Comparison of ENCODE assay signal across 23 cellular contexts in genomic region chr1:156957634-156958033, GRCh38. TPM values are rescaled to one million over a fixed set of nuclear protein-coding genes. Genes with fewer than 3 reads are reported as not detected.
"Had no signal": no experiment of that assay in that cellular context is flagged by ENCODE, and none has a peak within 500 bp of the region (broad histone marks: within the 10 kb centered on the region; RNA-seq: fewer than 3 reads in every experiment).

No MANE protein-coding gene starts in this region.

- H3K27me3 ChIP-seq: right lobe of liver, suprapubic skin, thyroid gland, uterus had no signal

- H3K9me3 Mint-ChIP-seq: effector memory CD8-positive, alpha-beta T cell; nephron progenitor cell; stimulated activated effector memory CD8-positive, alpha-beta T cell treated with anti-CD3 and anti-CD28 coated beads, Interleukin-12 subunit alpha, Interleukin-12 subunit beta, amount 100 ng/mL, for 72 hours; type B pancreatic cell had no signal

- H3K27ac Mint-ChIP-seq: effector memory CD8-positive, alpha-beta T cell; nephron progenitor cell; type B pancreatic cell had no signal

- H3K79me2 ChIP-seq: parathyroid adenoma had no signal

- H3K4me3 Mint-ChIP-seq: effector memory CD8-positive, alpha-beta T cell; nephron progenitor cell; stimulated activated effector memory CD8-positive, alpha-beta T cell treated with anti-CD3 and anti-CD28 coated beads, Interleukin-12 subunit alpha, Interleukin-12 subunit beta, amount 100 ng/mL, for 72 hours; type B pancreatic cell had no signal

- H3K36me3 Mint-ChIP-seq: stimulated activated effector memory CD8-positive, alpha-beta T cell treated with anti-CD3 and anti-CD28 coated beads, Interleukin-12 subunit alpha, Interleukin-12 subunit beta, amount 100 ng/mL, for 72 hours had no signal

- ATAC-seq: effector memory CD8-positive, alpha-beta T cell; left cardiac atrium; naive thymus-derived CD4-positive, alpha-beta T cell; right lobe of liver; stimulated activated effector memory CD8-positive, alpha-beta T cell treated with anti-CD3 and anti-CD28 coated beads, Interleukin-12 subunit alpha, Interleukin-12 subunit beta, amount 100 ng/mL, for 72 hours; stimulated activated naive CD8-positive, alpha-beta T cell treated with anti-CD3 and anti-CD28 coated beads, Interleukin-15, Interleukin-2, amounts not matched to agents 100 U/mL and 50 U/mL, for 24 hours had no signal

- H3K27ac ChIP-seq: left ventricle myocardium inferior, parathyroid adenoma, prostate gland, right lobe of liver, suprapubic skin, thyroid gland, uterus had no signal

- H3K27me3 Mint-ChIP-seq: naive thymus-derived CD4-positive, alpha-beta T cell; type B pancreatic cell had no signal

- DNase-seq: effector memory CD8-positive, alpha-beta T cell; foreskin melanocyte; head of caudate nucleus; hypothalamus; left cardiac atrium; left ventricle myocardium inferior; naive thymus-derived CD4-positive, alpha-beta T cell; nephron progenitor cell; retina; right lobe of liver; stimulated activated CD4-positive, alpha-beta T cell treated with anti-CD3 and anti-CD28 coated beads, Interleukin-4, amount 100 ng/mL, for 1 hour; stimulated activated CD8-positive, alpha-beta memory T cell treated with anti-CD3 and anti-CD28 coated beads, Interleukin-4, amount 100 ng/mL, for 48 hours; stimulated activated naive CD8-positive, alpha-beta T cell treated with anti-CD3 and anti-CD28 coated beads, Interleukin-15, Interleukin-2, amounts not matched to agents 100 U/mL and 50 U/mL, for 24 hours; thyroid gland; uterus had no signal

- H2AFZ ChIP-seq: parathyroid adenoma had no signal

- H3K9ac ChIP-seq: parathyroid adenoma had no signal

- H3K9me3 ChIP-seq: left ventricle myocardium inferior, prostate gland, right lobe of liver, suprapubic skin, thyroid gland, uterus had no signal

- H3K4me1 ChIP-seq: left ventricle myocardium inferior, parathyroid adenoma, prostate gland, right lobe of liver, suprapubic skin, thyroid gland, uterus had no signal

- H3K4me3 ChIP-seq: left ventricle myocardium inferior, lung, prostate gland, right lobe of liver, suprapubic skin, thyroid gland, uterus had no signal

- H3K36me3 ChIP-seq: uterus had no signal

RNA-seq across cellular contexts. Expression of gene LRRC71, which starts 37.2 kb away (rescaled TPM):
- total RNA-seq: left cardiac atrium; mononuclear cell; naive thymus-derived CD4-positive, alpha-beta T cell; omental fat pad; suprapubic skin; thyroid gland had no signal
- polyA plus RNA-seq: naive thymus-derived CD4-positive, alpha-beta T cell had no signal
